In the genomic region with DNA sequence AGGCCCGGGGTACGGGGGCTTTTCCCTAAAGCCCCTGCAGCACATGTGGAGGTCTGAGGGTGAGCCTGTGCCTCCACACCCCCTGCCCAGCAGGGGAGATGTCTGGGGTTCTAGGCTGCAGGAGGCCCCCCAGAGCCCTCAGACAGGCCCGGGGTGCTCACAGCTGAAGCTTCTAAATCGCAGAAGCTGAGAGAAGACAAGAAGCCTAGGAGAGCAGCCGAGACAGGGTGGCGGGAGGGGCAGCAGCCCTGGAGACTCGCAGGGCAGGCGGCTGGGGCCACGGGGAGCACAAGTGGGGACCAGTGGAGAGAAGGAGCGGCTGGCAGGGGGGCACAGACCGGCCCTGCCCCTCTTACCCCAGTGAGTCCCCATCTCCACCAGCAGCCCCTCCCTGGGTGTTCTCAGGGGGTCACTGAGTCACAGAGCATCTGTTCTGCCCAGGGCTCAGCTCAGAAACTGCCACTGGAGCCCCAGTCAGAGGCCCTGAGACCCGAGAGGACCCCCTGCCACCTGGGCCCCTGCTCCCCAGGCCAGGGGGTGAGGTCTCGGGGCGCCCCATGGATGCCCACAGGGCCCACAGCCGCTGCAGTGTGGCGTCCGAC, we compare ENCODE assay signal across 20 cellular contexts. TPM values are rescaled to one million over a fixed set of nuclear protein-coding genes. Genes with fewer than 3 reads are reported as not detected.
DNase-seq lines count a peak whose midpoint lies in the region; ATAC-seq, FAIRE-seq and TF ChIP-seq lines count a peak whose summit lies in the region.
"Had no signal": no experiment of that assay in that cellular context is flagged by ENCODE, and none has a peak within 500 bp of the region (broad histone marks: within the 10 kb centered on the region; RNA-seq: fewer than 3 reads in every experiment).

No MANE protein-coding gene starts in this region.

- 92% methylated on average over 10 of the region's 17 CpGs; no CpG with 5 or more reads in 1 of the 2 experiments for WGBS in H1 (ENCODE audit: extremely low coverage in 1 of 2, insufficient coverage in 1 of 2, insufficient read length in 1 of 2, insufficient replicate concordance in 2 of 2, low coverage in 1 of 2, low lambda C conversion rate in 2 of 2, missing lambda C conversion rate in 1 of 2), 2 experiments

- no peak overlapping the region for H2AK5ac ChIP-seq in H1 (ENCODE audit: low read depth, low read length)

- peak overlapping the region; percentile 2; the same call in 1 of the 2 replicates for H4K8ac ChIP-seq in H1 (ENCODE audit: extremely low read depth, insufficient read depth, low read length)

- no peak overlapping the region for H2BK5ac ChIP-seq in H1 (ENCODE audit: low read depth, low read length)

- H3K79me1 ChIP-seq in H1 (ENCODE audit: low read depth, low read length) = no peaks in the 10 kb centered on the region

- DNase-seq in Right ventricle myocardium inferior (ENCODE audit: missing footprints) = peak; percentile 15
- DNase-seq in right atrium auricular region (ENCODE audit: low spot score) = no peak
- no peak for DNase-seq in H1 (ENCODE audit: low read depth in 1 of 2, low spot score in 2 of 2)
- peak; percentile 28 for DNase-seq in lower lobe of right lung
- peak; percentile 48 for DNase-seq in upper lobe of right lung
- DNase-seq in HTR-8/SVneo (ENCODE audit: insufficient read length, low spot score) = no peak
- DNase-seq: activated CD4-positive, alpha-beta T cell treated with anti-CD3 and anti-CD28 coated beads for 1 hour; amniotic stem cell; foreskin fibroblast; HFFc6; hypothalamus; NCI-H1105 treated with DMSO at 0.1 percent for 48 hours; NCI-H510A treated with DMSO at 0.1 percent for 48 hours had no signal

- no peak overlapping the region for H4K5ac ChIP-seq in H1 (ENCODE audit: insufficient read length, low read depth, low read length)

- peaks cover 17% of the 10 kb centered on the region for H3K36me3 ChIP-seq in right atrium auricular region
- peaks cover 0 to 13% (median 5%) of the 10 kb centered on the region in 4 experiments; a peak in 5 of 8 replicates for H3K36me3 ChIP-seq in H1 (ENCODE audit: control insufficient read depth in 2 of 4, insufficient read depth in 4 of 4, low read length in 3 of 4)
- H3K36me3 ChIP-seq in lower lobe of right lung = no peaks in the 10 kb centered on the region
- H3K36me3 ChIP-seq in upper lobe of right lung = no peaks in the 10 kb centered on the region

- H4K91ac ChIP-seq in H1 (replicated peaks; ENCODE audit: insufficient read length, low read length) = no peak overlapping the region

- FAIRE-seq in H1 (lab: Jason Lieb, UNC) = no peak
- no peak for FAIRE-seq in HTR-8/SVneo (lab: Jason Lieb, UNC)
- FAIRE-seq: G401.6, islet of Langerhans, RCC 7860 had no signal

- H3K27me3 ChIP-seq in right atrium auricular region = no peaks in the 10 kb centered on the region
- peaks cover 0 to 2% (median 0%) of the 10 kb centered on the region in 4 experiments; a peak in 2 of 7 replicates for H3K27me3 ChIP-seq in H1 (replicated peaks in 1 of 4; ENCODE audit: control insufficient read depth in 3 of 4, extremely low read depth in 1 of 4, insufficient read depth in 3 of 4, low read length in 3 of 4)
- no peaks in the 10 kb centered on the region for H3K27me3 ChIP-seq in lower lobe of right lung (ENCODE audit: low read depth)
- H3K27me3 ChIP-seq in upper lobe of right lung = peaks cover 2% of the 10 kb centered on the region

- H3K23ac ChIP-seq in H1 (ENCODE audit: insufficient read length) = no peak overlapping the region

- H3K27ac ChIP-seq in right atrium auricular region (no peak overlapping the region), H1 (ENCODE audit: low read depth, low read length) (no peak overlapping the region), lower lobe of right lung (no peak overlapping the region), upper lobe of right lung (no peak overlapping the region)
- H3K27ac ChIP-seq: epithelial cell of prostate had no signal

- no peaks in the 10 kb centered on the region for H3K23me2 ChIP-seq in H1 (ENCODE audit: low read depth, low read length)

- H3K9me3 ChIP-seq in right atrium auricular region (no peaks in the 10 kb centered on the region), H1 (ENCODE audit: insufficient read depth in 2 of 2, low read depth in 1 of 2, low read length in 1 of 2) (no peaks in the 10 kb centered on the region), lower lobe of right lung (no peaks in the 10 kb centered on the region), upper lobe of right lung (no peaks in the 10 kb centered on the region)

- TF ChIP-seq EP300 in H1 (IDR thresholded peaks at IDR 0.05; ENCODE audit: borderline replicate concordance in 1 of 2, low read depth in 2 of 2, low read length in 2 of 2) = no peak

- no peak overlapping the region for H2BK120ac ChIP-seq in H1 (replicated peaks; ENCODE audit: low read depth, low read length)

- H2BK15ac ChIP-seq in H1 (ENCODE audit: low read length) = no peak overlapping the region

- POLR2A ChIA-PET in H1 (lab: Charles Lee; ENCODE audit: partially characterized antibody) = interaction anchor here (0.6 kb wide), 1 partner anchor 334 kb away, joined by 4 read pairs; no protein-coding TSS in a partner anchor

- H3K14ac ChIP-seq in H1 (ENCODE audit: insufficient read length) = no peak overlapping the region

- H3K4me3 ChIP-seq in right atrium auricular region (no peak overlapping the region), H1 (ENCODE audit: extremely low read depth in 1 of 4, insufficient read depth in 2 of 4, low read depth in 3 of 4, low read length in 4 of 4) (no peak overlapping the region), lower lobe of right lung (no peak overlapping the region), upper lobe of right lung (no peak overlapping the region)

- no peak overlapping the region for H2BK12ac ChIP-seq in H1 (ENCODE audit: low read depth, low read length)

- no peak overlapping the region for H3K4me2 ChIP-seq in H1 (ENCODE audit: insufficient read depth in 1 of 2, low read depth in 2 of 2, low read length in 2 of 2)

- H4K20me1 ChIP-seq in H1 (replicated peaks in 1 of 2; ENCODE audit: control insufficient read depth in 1 of 2, insufficient read depth in 2 of 2, low read length in 2 of 2) = peaks cover 14 to 15% of the 10 kb centered on the region in 2 experiments

- TF ChIP-seq CTCF in right atrium auricular region (IDR thresholded peaks at IDR 0.05) (no peak), H1 (IDR thresholded peaks at IDR 0.05; ENCODE audit: control extremely low read depth in 1 of 3, insufficient read depth in 1 of 3, low read depth in 1 of 3, low read length in 3 of 3) (no peak), lower lobe of right lung (IDR thresholded peaks at IDR 0.05) (no peak), upper lobe of right lung (IDR thresholded peaks at IDR 0.05) (no peak)

- no peak overlapping the region for H3K56ac ChIP-seq in H1 (replicated peaks; ENCODE audit: insufficient read length, low read depth, low read length)

- no peak for TF ChIP-seq RAD21 in H1 (IDR thresholded peaks at IDR 0.05 in 1 of 2, conservative IDR thresholded peaks at IDR 0.05 in 1 of 2; ENCODE audit: low read depth in 2 of 2, low read length in 2 of 2)

- no peak overlapping the region for H2AFZ ChIP-seq in H1 (ENCODE audit: low read length)

- H3K79me2 ChIP-seq in H1 (ENCODE audit: control insufficient read depth in 1 of 2, insufficient read depth in 2 of 2, low read length in 2 of 2) = no peaks in the 10 kb centered on the region

- H3K4me1 ChIP-seq in right atrium auricular region (peaks cover 0 to 8% of the 10 kb centered on the region in 2 donors), H1 (replicated peaks in 1 of 4; ENCODE audit: control insufficient read depth in 3 of 4, insufficient read depth in 4 of 4, low read length in 3 of 4) (peaks cover 2 to 34% (median 18%) of the 10 kb centered on the region in 4 experiments), lower lobe of right lung (no peaks in the 10 kb centered on the region), upper lobe of right lung (no peaks in the 10 kb centered on the region)

- H3K9ac ChIP-seq in H1 (replicated peaks in 1 of 4; ENCODE audit: extremely low read depth in 1 of 4, low read depth in 3 of 4, low read length in 3 of 4) = no peak overlapping the region

- intact Hi-C loops in Right ventricle myocardium inferior (cut with DNase I) (no loop called here), lower lobe of right lung (cut with DNase I) (no loop called here), upper lobe of right lung (cut with DNase I) (no loop called here)

- no peak for TF ChIP-seq POLR2A in H1 (IDR thresholded peaks at IDR 0.05; ENCODE audit: control extremely low read depth in 1 of 2, low read depth in 2 of 2, low read length in 2 of 2)

- ATAC-seq in Right ventricle myocardium inferior = no peak
- no peak for ATAC-seq in lower lobe of right lung
- ATAC-seq in upper lobe of right lung = no peak
- ATAC-seq in GM21717 (IDR thresholded peaks at IDR 0.05; ENCODE audit: unreplicated experiment) = no peak
- ATAC-seq in HG03039 (IDR thresholded peaks at IDR 0.05; ENCODE audit: unreplicated experiment) = no peak
- ATAC-seq: activated T-helper 17 cell treated with anti-CD3 and anti-CD28 coated beads, Interleukin-2, amount 50 U/mL, for 72 hours had no signal

- CTCF ChIA-PET in H1 (lab: Charles Lee; ENCODE audit: partially characterized antibody) = interaction anchor here (0.6 to 1.2 kb wide), 3 partner anchors 8 to 30 kb away, joined by 3 to 4 read pairs (median 3); no protein-coding TSS in a partner anchor

- H3K4ac ChIP-seq in H1 (replicated peaks; ENCODE audit: insufficient read length, low read depth, low read length) = no peak overlapping the region

- H2BK20ac ChIP-seq in H1 (ENCODE audit: low read length) = no peak overlapping the region

- no peak overlapping the region for H3K18ac ChIP-seq in H1 (ENCODE audit: extremely low read depth, low read length)

TF ChIP-seq in H1, 55 proteins besides CTCF, POLR2A, EP300 and RAD21 (continues in another document):
- TF ChIP-seq BACH1 (IDR thresholded peaks at IDR 0.05; ENCODE audit: low read length) (no peak), SP1 (IDR thresholded peaks at IDR 0.05; ENCODE audit: low read depth, low read length) (no peak), JUN (IDR thresholded peaks at IDR 0.05; ENCODE audit: low read depth, low read length) (no peak), RNF2 (IDR thresholded peaks at IDR 0.05; ENCODE audit: borderline replicate concordance, low read depth, low read length, missing control alignments, poor library complexity, severe bottlenecking) (no peak), SP2 (IDR thresholded peaks at IDR 0.05; ENCODE audit: low read length) (no peak)

RNA-seq across cellular contexts. Expression of a gene that starts 26.1 kb away (rescaled TPM):
- total RNA-seq in Right ventricle myocardium inferior (182 TPM), right atrium auricular region (100 to 1,000 TPM in 1 of 2 donors, 10 to 100 TPM in 1; 77.4 to 103 TPM), lower lobe of right lung (14.7 TPM), upper lobe of right lung (24.8 TPM)
- 28.3 and 31.9 TPM in 2 replicates for total RNA-seq in H1 (2021; fragmentation: NEBNext Ultra II Directional; extraction: Animal tissue kit (Norgen Biotek cat#: 25700))
- polyA plus RNA-seq in H1 (2011; rRNA removed) = 21.9 and 30.2 TPM in 2 replicates
- polyA plus RNA-seq in H1 (2011; cell fraction: cytosol; rRNA removed) = 22.1 TPM
- 47.6 TPM for polyA plus RNA-seq in H1 (2011; cell fraction: nucleus; rRNA removed)
- polyA plus RNA-seq in H1 (2012, experiment 1 of 2) = 18.4 to 31.5 TPM (median 29.5 TPM) in 4 replicates
- polyA plus RNA-seq in H1 (2012, experiment 2 of 2) = 27.9 TPM
- polyA plus RNA-seq in H1 (2013, experiment 1 of 2) = 42.0 TPM
- polyA plus RNA-seq in H1 (2013, experiment 2 of 2) = 37.4 TPM
- 14.3 and 16.0 TPM in 2 replicates for polyA minus RNA-seq in H1 (2011; rRNA and poly(A)+ RNA removed)
- polyA minus RNA-seq in H1 (2011; cell fraction: cytosol; rRNA and poly(A)+ RNA removed) = 29.2 TPM
- 22.9 TPM for polyA minus RNA-seq in H1 (2011; cell fraction: nucleus; rRNA and poly(A)+ RNA removed)

Comparison
In these comparisons a context has a peak if more than half of its experiments do, and no peak if none do; other contexts are left out.
1. DNase-seq: peak in Right ventricle myocardium inferior (single experiment), lower lobe of right lung (single experiment) and upper lobe of right lung (single experiment); none in right atrium auricular region (single experiment), H1 (0 of 2) and HTR-8/SVneo (single experiment).